23 cellular contexts compared by ENCODE assay signal in the genomic region with DNA sequence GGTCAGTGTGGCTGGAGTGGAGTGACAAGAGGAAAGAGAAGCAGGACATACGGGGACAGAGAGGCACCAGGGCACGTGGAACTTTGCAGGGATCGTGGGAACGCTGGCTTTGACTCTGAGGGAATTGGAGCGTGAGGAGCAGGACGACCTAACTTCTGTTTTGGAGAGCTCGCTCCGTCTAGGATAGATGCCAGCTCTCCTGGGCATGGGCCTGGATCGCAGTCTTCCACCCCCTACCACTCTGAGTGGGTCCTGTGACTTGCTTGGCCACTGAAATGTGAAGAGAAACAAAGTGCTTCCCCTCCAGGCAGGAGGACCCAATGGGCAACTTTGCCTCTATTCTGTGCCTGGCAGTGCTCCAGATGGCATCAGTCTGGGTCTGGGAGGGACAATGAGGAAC. TPM values are rescaled to one million over a fixed set of nuclear protein-coding genes. Genes with fewer than 3 reads are reported as not detected.
DNase-seq lines count a peak whose midpoint lies in the region.
"Had no signal": no experiment of that assay in that cellular context is flagged by ENCODE, and none has a peak within 500 bp of the region (broad histone marks: within the 10 kb centered on the region; RNA-seq: fewer than 3 reads in every experiment).

No MANE protein-coding gene starts in this region.

- peak; percentile 23 for DNase-seq in G401 (ENCODE audit: low spot score)
- peak in 32 of 61 donors; percentile 13 to 86 (median 50) for DNase-seq in caudate nucleus (lab: John Stamatoyannopoulos, UW)
- peak; percentile 72 for DNase-seq in medulla oblongata (ENCODE audit: extremely low spot score)
- peak; percentile 55 for DNase-seq in posterior vena cava (ENCODE audit: low spot score)
- DNase-seq in ecto neural progenitor cell (ENCODE audit: low spot score), result no peak
- no peak for DNase-seq in NCI-H524 (lab: John Stamatoyannopoulos, UW)
- DNase-seq in NOMO-1 treated with dmso at 0.1 percent for 144 hours (lab: John Stamatoyannopoulos, UW; ENCODE audit: unreplicated experiment), result no peak
- DNase-seq in dermis blood vessel endothelial cell, result no peak
- DNase-seq: Caco-2; CD4-positive, alpha-beta T cell; DMS 273 treated with DMSO at 0.1 percent for 48 hours; DMS79; EL; GF-D8; NCI-H1048; NCI-H1694; NCI-H2029 treated with DMSO at 0.1 percent for 48 hours; NCI-H446 treated with DMSO at 0.1 percent for 48 hours; NCI-H526 treated with DMSO at 0.1 percent for 48 hours; SHP77 treated with DMSO at 0.1 percent for 48 hours had no signal

- intact Hi-C loops in posterior vena cava (cut with DNase I), result no loop called here

- in situ Hi-C loops in G401 (cut with HindIII; ENCODE audit: low sequenced_read_pairs), result no loop called here

- H3K27ac ChIP-seq in caudate nucleus (ENCODE audit: low read depth, low read length), result no peak overlapping the region
- H3K27ac ChIP-seq: BLaER1, HL-60, RWPE1 had no signal

RNA-seq across cellular contexts. Expression of a gene that starts 8.7 kb away (rescaled TPM):
- total RNA-seq in G401 (2014; rRNA removed; shearing (Covaris generic)), result 6.2 and 17.7 TPM in 2 replicates
- total RNA-seq in posterior vena cava, result 100 to 1,000 TPM in 1 of 2 donors, 10 to 100 TPM in 1; 85.2 to 114 TPM
- 15.0 and 29.4 TPM in 2 replicates for total RNA-seq in dermis blood vessel endothelial cell

Comparison
In these comparisons a context has a peak if more than half of its experiments do, and no peak if none do; other contexts are left out.
1. DNase-seq: peak in G401 (single experiment), caudate nucleus (32 of 61), medulla oblongata (single experiment) and posterior vena cava (single experiment); none in ecto neural progenitor cell (single experiment), NCI-H524 (0 of 2), NOMO-1 treated with dmso at 0.1 percent for 144 hours (single experiment) and dermis blood vessel endothelial cell (single experiment).